4 cellular contexts compared by ENCODE assay signal in the genomic region with DNA sequence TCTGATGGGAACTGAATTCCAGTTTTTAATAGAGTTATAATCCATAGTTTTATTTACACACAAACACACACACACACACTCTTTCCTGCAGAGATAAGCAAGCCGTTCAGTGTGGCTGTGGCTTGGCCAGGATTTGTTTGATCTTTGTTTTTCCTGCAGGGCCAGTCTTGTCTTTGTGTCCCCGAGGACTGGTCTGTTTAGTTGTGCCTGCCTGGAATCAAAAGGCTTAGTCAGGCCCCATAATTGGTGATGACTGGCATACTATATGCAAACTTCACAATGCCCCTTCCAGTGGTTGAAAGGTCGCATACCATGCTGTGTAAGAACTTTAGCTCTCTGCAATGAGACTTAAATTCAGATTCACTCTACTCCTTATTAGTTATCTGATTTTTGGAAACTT.
TF ChIP-seq lines count a peak whose summit lies in the region.

No MANE protein-coding gene starts in this region.

TF ChIP-seq in A549, 52 proteins besides CTCF, POLR2A, EP300 and RAD21:
- TF ChIP-seq, protein P1, sequence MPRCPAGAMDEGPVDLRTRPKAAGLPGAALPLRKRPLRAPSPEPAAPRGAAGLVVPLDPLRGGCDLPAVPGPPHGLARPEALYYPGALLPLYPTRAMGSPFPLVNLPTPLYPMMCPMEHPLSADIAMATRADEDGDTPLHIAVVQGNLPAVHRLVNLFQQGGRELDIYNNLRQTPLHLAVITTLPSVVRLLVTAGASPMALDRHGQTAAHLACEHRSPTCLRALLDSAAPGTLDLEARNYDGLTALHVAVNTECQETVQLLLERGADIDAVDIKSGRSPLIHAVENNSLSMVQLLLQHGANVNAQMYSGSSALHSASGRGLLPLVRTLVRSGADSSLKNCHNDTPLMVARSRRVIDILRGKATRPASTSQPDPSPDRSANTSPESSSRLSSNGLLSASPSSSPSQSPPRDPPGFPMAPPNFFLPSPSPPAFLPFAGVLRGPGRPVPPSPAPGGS (IDR thresholded peaks at IDR 0.05) = no peak
- TF ChIP-seq MAFK (IDR thresholded peaks at IDR 0.05; ENCODE audit: partially characterized antibody) (no peak), CHD4 (IDR thresholded peaks at IDR 0.05; ENCODE audit: borderline replicate concordance) (no peak), POLR2AphosphoS2 (conservative IDR thresholded peaks at IDR 0.05; ENCODE audit: low read length) (no peak), BHLHE40 (IDR thresholded peaks at IDR 0.05; ENCODE audit: low read depth, low read length) (no peak), ESRRA (IDR thresholded peaks at IDR 0.05; ENCODE audit: borderline replicate concordance, low read length) (no peak), ZC3H11A (IDR thresholded peaks at IDR 0.05) (no peak), HOXB13 (CRISPR knock-in tag; IDR thresholded peaks at IDR 0.05; ENCODE audit: low read depth) (no peak), KDM5A (IDR thresholded peaks at IDR 0.05) (no peak), CEBPB (IDR thresholded peaks at IDR 0.05) (no peak)
- TF ChIP-seq, protein P2, sequence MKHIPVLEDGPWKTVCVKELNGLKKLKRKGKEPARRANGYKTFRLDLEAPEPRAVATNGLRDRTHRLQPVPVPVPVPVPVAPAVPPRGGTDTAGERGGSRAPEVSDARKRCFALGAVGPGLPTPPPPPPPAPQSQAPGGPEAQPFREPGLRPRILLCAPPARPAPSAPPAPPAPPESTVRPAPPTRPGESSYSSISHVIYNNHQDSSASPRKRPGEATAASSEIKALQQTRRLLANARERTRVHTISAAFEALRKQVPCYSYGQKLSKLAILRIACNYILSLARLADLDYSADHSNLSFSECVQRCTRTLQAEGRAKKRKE (CRISPR knock-in tag; IDR thresholded peaks at IDR 0.05; ENCODE audit: low read depth) = no peak

TF ChIP-seq in IMR-90, 13 proteins besides CTCF, POLR2A, EP300 and RAD21:
- no peak for TF ChIP-seq BHLHE40 (IDR thresholded peaks at IDR 0.05; ENCODE audit: low read depth, low read length)
- no peak for TF ChIP-seq SMC3 (IDR thresholded peaks at IDR 0.05; ENCODE audit: low read depth, low read length)
- TF ChIP-seq, protein P3, sequence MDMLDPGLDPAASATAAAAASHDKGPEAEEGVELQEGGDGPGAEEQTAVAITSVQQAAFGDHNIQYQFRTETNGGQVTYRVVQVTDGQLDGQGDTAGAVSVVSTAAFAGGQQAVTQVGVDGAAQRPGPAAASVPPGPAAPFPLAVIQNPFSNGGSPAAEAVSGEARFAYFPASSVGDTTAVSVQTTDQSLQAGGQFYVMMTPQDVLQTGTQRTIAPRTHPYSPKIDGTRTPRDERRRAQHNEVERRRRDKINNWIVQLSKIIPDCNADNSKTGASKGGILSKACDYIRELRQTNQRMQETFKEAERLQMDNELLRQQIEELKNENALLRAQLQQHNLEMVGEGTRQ (IDR thresholded peaks at IDR 0.05; ENCODE audit: low read depth, low read length) = no peak
- no peak for TF ChIP-seq CEBPB (IDR thresholded peaks at IDR 0.05; ENCODE audit: low read depth, low read length)
- no peak for TF ChIP-seq MXI1 (IDR thresholded peaks at IDR 0.05; ENCODE audit: borderline replicate concordance, low read depth, low read length)
- no peak for TF ChIP-seq CHD1 (IDR thresholded peaks at IDR 0.05; ENCODE audit: low read depth, low read length)
- no peak for TF ChIP-seq NFE2L2 (IDR thresholded peaks at IDR 0.05; ENCODE audit: low read depth, low read length)
TF ChIP-seq in IMR-90: peak in this region for 0.

TF ChIP-seq in GM23338, 12 proteins besides CTCF, POLR2A, EP300 and RAD21 (continues in another document):
- TF ChIP-seq POLR2AphosphoS5 (IDR thresholded peaks at IDR 0.05; ENCODE audit: low read depth) = no peak
- TF ChIP-seq, protein P4, sequence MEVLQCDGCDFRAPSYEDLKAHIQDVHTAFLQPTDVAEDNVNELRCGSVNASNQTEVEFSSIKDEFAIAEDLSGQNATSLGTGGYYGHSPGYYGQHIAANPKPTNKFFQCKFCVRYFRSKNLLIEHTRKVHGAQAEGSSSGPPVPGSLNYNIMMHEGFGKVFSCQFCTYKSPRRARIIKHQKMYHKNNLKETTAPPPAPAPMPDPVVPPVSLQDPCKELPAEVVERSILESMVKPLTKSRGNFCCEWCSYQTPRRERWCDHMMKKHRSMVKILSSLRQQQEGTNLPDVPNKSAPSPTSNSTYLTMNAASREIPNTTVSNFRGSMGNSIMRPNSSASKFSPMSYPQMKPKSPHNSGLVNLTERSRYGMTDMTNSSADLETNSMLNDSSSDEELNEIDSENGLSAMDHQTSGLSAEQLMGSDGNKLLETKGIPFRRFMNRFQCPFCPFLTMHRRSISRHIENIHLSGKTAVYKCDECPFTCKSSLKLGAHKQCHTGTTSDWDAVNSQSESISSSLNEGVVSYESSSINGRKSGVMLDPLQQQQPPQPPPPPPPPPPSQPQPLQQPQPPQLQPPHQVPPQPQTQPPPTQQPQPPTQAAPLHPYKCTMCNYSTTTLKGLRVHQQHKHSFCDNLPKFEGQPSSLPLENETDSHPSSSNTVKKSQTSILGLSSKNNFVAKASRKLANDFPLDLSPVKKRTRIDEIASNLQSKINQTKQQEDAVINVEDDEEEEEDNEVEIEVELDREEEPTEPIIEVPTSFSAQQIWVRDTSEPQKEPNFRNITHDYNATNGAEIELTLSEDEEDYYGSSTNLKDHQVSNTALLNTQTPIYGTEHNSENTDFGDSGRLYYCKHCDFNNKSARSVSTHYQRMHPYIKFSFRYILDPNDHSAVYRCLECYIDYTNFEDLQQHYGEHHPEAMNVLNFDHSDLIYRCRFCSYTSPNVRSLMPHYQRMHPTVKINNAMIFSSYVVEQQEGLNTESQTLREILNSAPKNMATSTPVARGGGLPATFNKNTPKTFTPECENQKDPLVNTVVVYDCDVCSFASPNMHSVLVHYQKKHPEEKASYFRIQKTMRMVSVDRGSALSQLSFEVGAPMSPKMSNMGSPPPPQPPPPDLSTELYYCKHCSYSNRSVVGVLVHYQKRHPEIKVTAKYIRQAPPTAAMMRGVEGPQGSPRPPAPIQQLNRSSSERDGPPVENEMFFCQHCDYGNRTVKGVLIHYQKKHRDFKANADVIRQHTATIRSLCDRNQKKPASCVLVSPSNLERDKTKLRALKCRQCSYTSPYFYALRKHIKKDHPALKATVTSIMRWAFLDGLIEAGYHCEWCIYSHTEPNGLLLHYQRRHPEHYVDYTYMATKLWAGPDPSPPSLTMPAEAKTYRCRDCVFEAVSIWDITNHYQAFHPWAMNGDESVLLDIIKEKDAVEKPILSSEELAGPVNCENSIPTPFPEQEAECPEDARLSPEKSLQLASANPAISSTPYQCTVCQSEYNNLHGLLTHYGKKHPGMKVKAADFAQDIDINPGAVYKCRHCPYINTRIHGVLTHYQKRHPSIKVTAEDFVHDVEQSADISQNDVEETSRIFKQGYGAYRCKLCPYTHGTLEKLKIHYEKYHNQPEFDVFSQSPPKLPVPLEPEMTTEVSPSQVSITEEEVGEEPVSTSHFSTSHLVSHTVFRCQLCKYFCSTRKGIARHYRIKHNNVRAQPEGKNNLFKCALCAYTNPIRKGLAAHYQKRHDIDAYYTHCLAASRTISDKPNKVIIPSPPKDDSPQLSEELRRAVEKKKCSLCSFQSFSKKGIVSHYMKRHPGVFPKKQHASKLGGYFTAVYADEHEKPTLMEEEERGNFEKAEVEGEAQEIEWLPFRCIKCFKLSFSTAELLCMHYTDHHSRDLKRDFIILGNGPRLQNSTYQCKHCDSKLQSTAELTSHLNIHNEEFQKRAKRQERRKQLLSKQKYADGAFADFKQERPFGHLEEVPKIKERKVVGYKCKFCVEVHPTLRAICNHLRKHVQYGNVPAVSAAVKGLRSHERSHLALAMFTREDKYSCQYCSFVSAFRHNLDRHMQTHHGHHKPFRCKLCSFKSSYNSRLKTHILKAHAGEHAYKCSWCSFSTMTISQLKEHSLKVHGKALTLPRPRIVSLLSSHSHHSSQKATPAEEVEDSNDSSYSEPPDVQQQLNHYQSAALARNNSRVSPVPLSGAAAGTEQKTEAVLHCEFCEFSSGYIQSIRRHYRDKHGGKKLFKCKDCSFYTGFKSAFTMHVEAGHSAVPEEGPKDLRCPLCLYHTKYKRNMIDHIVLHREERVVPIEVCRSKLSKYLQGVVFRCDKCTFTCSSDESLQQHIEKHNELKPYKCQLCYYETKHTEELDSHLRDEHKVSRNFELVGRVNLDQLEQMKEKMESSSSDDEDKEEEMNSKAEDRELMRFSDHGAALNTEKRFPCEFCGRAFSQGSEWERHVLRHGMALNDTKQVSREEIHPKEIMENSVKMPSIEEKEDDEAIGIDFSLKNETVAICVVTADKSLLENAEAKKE (CRISPR knock-in tag; IDR thresholded peaks at IDR 0.05) = no peak
- TF ChIP-seq NANOG (IDR thresholded peaks at IDR 0.05; ENCODE audit: borderline replicate concordance) = no peak
- TF ChIP-seq ZNF331 (CRISPR knock-in tag; IDR thresholded peaks at IDR 0.05; ENCODE audit: low read depth) = no peak
- TF ChIP-seq ZNF114 (CRISPR knock-in tag; IDR thresholded peaks at IDR 0.05) = no peak
- no peak for TF ChIP-seq STAT1 (IDR thresholded peaks at IDR 0.05; ENCODE audit: unreplicated experiment)

TF ChIP-seq in HEK293T, 16 proteins besides CTCF, POLR2A, EP300 and RAD21:
- TF ChIP-seq FOXM1 (IDR thresholded peaks at IDR 0.05; ENCODE audit: borderline replicate concordance) = no peak
- TF ChIP-seq SUZ12 (IDR thresholded peaks at IDR 0.05) = no peak
- TF ChIP-seq NFRKB (IDR thresholded peaks at IDR 0.05) = no peak
- no peak for TF ChIP-seq CTBP1 (IDR thresholded peaks at IDR 0.05; ENCODE audit: borderline replicate concordance)
- no peak for TF ChIP-seq BHLHE40 (IDR thresholded peaks at IDR 0.05; ENCODE audit: borderline replicate concordance)
- TF ChIP-seq TARDBP (IDR thresholded peaks at IDR 0.05) = no peak
- TF ChIP-seq, protein P5, sequence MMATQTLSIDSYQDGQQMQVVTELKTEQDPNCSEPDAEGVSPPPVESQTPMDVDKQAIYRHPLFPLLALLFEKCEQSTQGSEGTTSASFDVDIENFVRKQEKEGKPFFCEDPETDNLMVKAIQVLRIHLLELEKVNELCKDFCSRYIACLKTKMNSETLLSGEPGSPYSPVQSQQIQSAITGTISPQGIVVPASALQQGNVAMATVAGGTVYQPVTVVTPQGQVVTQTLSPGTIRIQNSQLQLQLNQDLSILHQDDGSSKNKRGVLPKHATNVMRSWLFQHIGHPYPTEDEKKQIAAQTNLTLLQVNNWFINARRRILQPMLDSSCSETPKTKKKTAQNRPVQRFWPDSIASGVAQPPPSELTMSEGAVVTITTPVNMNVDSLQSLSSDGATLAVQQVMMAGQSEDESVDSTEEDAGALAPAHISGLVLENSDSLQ (IDR thresholded peaks at IDR 0.05) = no peak
- no peak for TF ChIP-seq FOXK2 (IDR thresholded peaks at IDR 0.05)
- no peak for TF ChIP-seq LEF1 (IDR thresholded peaks at IDR 0.05; ENCODE audit: borderline replicate concordance)
